ENCODE assay signal across 18 cellular contexts in the genomic region with DNA sequence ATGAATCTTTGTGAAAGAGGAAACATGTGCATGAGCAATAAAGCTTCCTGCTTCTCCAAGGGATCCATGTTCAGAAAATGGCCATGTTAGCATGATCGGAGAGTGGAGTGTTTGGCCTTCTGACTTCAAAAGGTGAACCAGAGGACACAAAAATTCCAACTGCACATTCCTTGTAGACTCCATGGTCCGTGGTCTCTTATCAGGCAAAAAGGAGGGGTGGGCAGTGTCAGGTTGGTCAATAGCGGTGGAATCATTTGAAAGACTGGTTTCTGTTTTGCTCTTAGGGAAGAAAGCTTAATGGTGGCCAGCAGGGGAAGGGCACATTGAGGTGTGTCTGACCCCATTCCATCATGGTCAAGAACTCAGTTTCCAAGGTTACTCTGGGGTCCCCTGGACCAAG.
DNase-seq lines count a peak whose midpoint lies in the region; ATAC-seq and TF ChIP-seq lines count a peak whose summit lies in the region.
"Had no signal": no experiment of that assay in that cellular context is flagged by ENCODE, and none has a peak within 500 bp of the region (broad histone marks: within the 10 kb centered on the region; RNA-seq: fewer than 3 reads in every experiment).

No MANE protein-coding gene starts in this region.

- TF ChIP-seq CTCF in mammary epithelial cell (conservative IDR thresholded peaks at IDR 0.05 in 1 of 2, IDR thresholded peaks at IDR 0.05 in 1 of 2; ENCODE audit: extremely low read depth in 1 of 2, insufficient read depth in 1 of 2, low read depth in 1 of 2, low read length in 2 of 2) (no peak), MCF 10A (IDR thresholded peaks at IDR 0.05; ENCODE audit: unreplicated experiment) (no peak), OCI-LY3 (IDR thresholded peaks at IDR 0.05; ENCODE audit: low read depth, low read length) (no peak), upper lobe of left lung (IDR thresholded peaks at IDR 0.05) (no peak)

- no peak for TF ChIP-seq POLR2A in upper lobe of left lung (IDR thresholded peaks at IDR 0.05)

- no peaks in the 10 kb centered on the region for H3K27me3 Mint-ChIP-seq in MCF 10A (ENCODE audit: insufficient read depth, unreplicated experiment)
- H3K27me3 Mint-ChIP-seq in stimulated activated naive CD8-positive, alpha-beta T cell treated with anti-CD3 and anti-CD28 coated beads, Interleukin-15, amount 100 ng/mL, for 72 hours = no peaks in the 10 kb centered on the region

- H3K36me3 ChIP-seq in mammary epithelial cell (ENCODE audit: insufficient read depth, low read length) (no peaks in the 10 kb centered on the region), OCI-LY3 (replicated peaks; ENCODE audit: low read depth, low read length) (no peaks in the 10 kb centered on the region), esophagus (ENCODE audit: control insufficient read depth in 2 of 2, insufficient read depth in 2 of 2, low read length in 1 of 2) (no peaks in the 10 kb centered on the region), upper lobe of left lung (no peaks in the 10 kb centered on the region)

- DNase-seq in mammary epithelial cell (no peak), MCF 10A (ENCODE audit: unreplicated experiment) (no peak), upper lobe of left lung (no peak), LoVo (ENCODE audit: low spot score) (no peak)
- no peak for DNase-seq in stimulated activated naive CD8-positive, alpha-beta T cell treated with anti-CD3 and anti-CD28 coated beads, Interleukin-15, amount 100 ng/mL, for 72 hours
- DNase-seq: 8988T, DMS79, Karpas-422, NCI-H146, NCI-H2081 treated with DMSO at 0.1 percent for 48 hours, NCI-H2227 treated with DMSO at 0.1 percent for 48 hours, NCI-H526, OCI-M1 had no signal

- H3K9ac ChIP-seq in mammary epithelial cell (ENCODE audit: insufficient read depth, low read length) (no peak overlapping the region), OCI-LY3 (ENCODE audit: low read length) (no peak overlapping the region)

- CTCF ChIA-PET in mammary epithelial cell (lab: Charles Lee; ENCODE audit: low non-redundant PET) = interaction anchor here (0.5 to 0.7 kb wide), 3 partner anchors 62 to 237 kb away, joined by 3 to 11 read pairs (median 3); a partner anchor contains a TSS
- CTCF ChIA-PET in MCF 10A (lab: Yijun Ruan, JAX) = interaction anchor here (0.6 to 8.1 kb wide), 42 partner anchors 10 to 1416 kb away, joined by 3 to 323 read pairs (median 5); a partner anchor contains a TSS

- H3K36me3 Mint-ChIP-seq in MCF 10A (ENCODE audit: insufficient read depth, unreplicated experiment) = no peaks in the 10 kb centered on the region

- H3K27me3 ChIP-seq in mammary epithelial cell (ENCODE audit: insufficient read depth, low read length) (no peaks in the 10 kb centered on the region), OCI-LY3 (ENCODE audit: low read depth, low read length) (no peaks in the 10 kb centered on the region), esophagus (ENCODE audit: control insufficient read depth in 1 of 2, insufficient read depth in 2 of 2, low read length in 2 of 2) (no peaks in the 10 kb centered on the region), upper lobe of left lung (no peaks in the 10 kb centered on the region)

- H2AFZ ChIP-seq in mammary epithelial cell (ENCODE audit: low read depth, low read length) (peak overlapping the region; percentile 15), OCI-LY3 (ENCODE audit: low read depth, low read length) (peak overlapping the region; percentile 9; the same call in 1 of the 2 replicates)

- intact Hi-C loops in mammary epithelial cell (cut with micrococcal nuclease) (no loop called here), MCF 10A (cut with micrococcal nuclease) (no loop called here)

- no peak overlapping the region for H3K27ac Mint-ChIP-seq in MCF 10A (ENCODE audit: low read depth, unreplicated experiment)
- no peak overlapping the region for H3K27ac Mint-ChIP-seq in stimulated activated naive CD8-positive, alpha-beta T cell treated with anti-CD3 and anti-CD28 coated beads, Interleukin-15, amount 100 ng/mL, for 72 hours

- peaks cover 7% of the 10 kb centered on the region for H3K4me1 Mint-ChIP-seq in MCF 10A (ENCODE audit: insufficient read depth, unreplicated experiment)
- no peaks in the 10 kb centered on the region for H3K4me1 Mint-ChIP-seq in stimulated activated naive CD8-positive, alpha-beta T cell treated with anti-CD3 and anti-CD28 coated beads, Interleukin-15, amount 100 ng/mL, for 72 hours

- dilution Hi-C loops in mammary epithelial cell (cut with HindIII; ENCODE audit: low sequenced_read_pairs) = no loop called here

- 93% methylated on average over 3 of the region's 3 CpGs for WGBS in mammary epithelial cell (ENCODE audit: low coverage, missing lambda C conversion rate)
- 78 to 79% methylated on average over 3 of the region's 3 CpGs for WGBS in esophagus, 2 donors
- 76 to 79% methylated on average over 3 of the region's 3 CpGs for WGBS in upper lobe of left lung, 2 donors

- H3K4me3 ChIP-seq in mammary epithelial cell (replicated peaks in 1 of 3; ENCODE audit: insufficient read depth in 1 of 3, low read depth in 2 of 3, low read length in 3 of 3) = no peak overlapping the region
- no peak overlapping the region for H3K4me3 ChIP-seq in OCI-LY3 (ENCODE audit: low read length)
- no peak overlapping the region for H3K4me3 ChIP-seq in esophagus (ENCODE audit: low read depth in 1 of 2, low read length in 2 of 2)
- no peak overlapping the region for H3K4me3 ChIP-seq in upper lobe of left lung

- H3K79me2 ChIP-seq in mammary epithelial cell (ENCODE audit: insufficient read depth, low read length) (no peaks in the 10 kb centered on the region), OCI-LY3 (ENCODE audit: low read length) (no peaks in the 10 kb centered on the region)

- peaks cover 13% of the 10 kb centered on the region for H3K4me1 ChIP-seq in mammary epithelial cell (ENCODE audit: insufficient read depth, low read length)
- peaks cover 24% of the 10 kb centered on the region for H3K4me1 ChIP-seq in OCI-LY3 (ENCODE audit: low read length)
- H3K4me1 ChIP-seq in esophagus (ENCODE audit: control insufficient read depth in 2 of 2, insufficient read depth in 2 of 2, low read length in 1 of 2) = peaks cover 0 to 4% of the 10 kb centered on the region in 2 donors
- peaks cover 0 to 4% (median 3%) of the 10 kb centered on the region in 4 donors for H3K4me1 ChIP-seq in upper lobe of left lung

- no peaks in the 10 kb centered on the region for H4K20me1 ChIP-seq in mammary epithelial cell (ENCODE audit: insufficient read depth, low read length)
- no peaks in the 10 kb centered on the region for H4K20me1 ChIP-seq in OCI-LY3 (ENCODE audit: insufficient read depth, low read length)

- no peak overlapping the region for H3K27ac ChIP-seq in mammary epithelial cell (ENCODE audit: insufficient read depth, low read depth, low read length)
- H3K27ac ChIP-seq in OCI-LY3 (ENCODE audit: low read length) = no peak overlapping the region
- H3K27ac ChIP-seq in esophagus (ENCODE audit: low read depth in 2 of 2, low read length in 1 of 2) = peak overlapping the region; percentile 50 to 62
- no peak overlapping the region for H3K27ac ChIP-seq in upper lobe of left lung
- H3K27ac ChIP-seq: C4-2B, RWPE1 had no signal

- H3K4me2 ChIP-seq in mammary epithelial cell (ENCODE audit: insufficient read depth, low read depth, low read length) (no peak overlapping the region), OCI-LY3 (ENCODE audit: low read length) (no peak overlapping the region)

- H3K9me3 Mint-ChIP-seq in MCF 10A (ENCODE audit: unreplicated experiment) = no peaks in the 10 kb centered on the region
- no peaks in the 10 kb centered on the region for H3K9me3 Mint-ChIP-seq in stimulated activated naive CD8-positive, alpha-beta T cell treated with anti-CD3 and anti-CD28 coated beads, Interleukin-15, amount 100 ng/mL, for 72 hours

- POLR2A ChIA-PET in MCF 10A (lab: Yijun Ruan, JAX) = interaction anchor here (0.6 to 1.9 kb wide), 6 partner anchors 11 to 312 kb away, joined by 3 to 6 read pairs (median 4); a partner anchor contains a TSS

- ATAC-seq in upper lobe of left lung (ENCODE audit: low FRiP score in 2 of 2) (peak; percentile 12 to 19), HG02678 (IDR thresholded peaks at IDR 0.05; ENCODE audit: unreplicated experiment) (no peak)
- no peak for ATAC-seq in stimulated activated naive CD8-positive, alpha-beta T cell treated with anti-CD3 and anti-CD28 coated beads, Interleukin-15, amount 100 ng/mL, for 72 hours

- TF ChIP-seq EP300 in upper lobe of left lung (IDR thresholded peaks at IDR 0.05) = no peak

- H3K9me3 ChIP-seq in mammary epithelial cell (replicated peaks; ENCODE audit: insufficient read depth, low read length) = no peaks in the 10 kb centered on the region
- H3K9me3 ChIP-seq in OCI-LY3 (ENCODE audit: insufficient read depth, low read length) = no peaks in the 10 kb centered on the region
- no peaks in the 10 kb centered on the region for H3K9me3 ChIP-seq in esophagus (ENCODE audit: control insufficient read depth in 2 of 2, insufficient read depth in 1 of 2, low read depth in 1 of 2, low read length in 1 of 2)
- no peaks in the 10 kb centered on the region for H3K9me3 ChIP-seq in upper lobe of left lung

- no peak overlapping the region for H3K4me3 Mint-ChIP-seq in MCF 10A (ENCODE audit: unreplicated experiment)
- H3K4me3 Mint-ChIP-seq in stimulated activated naive CD8-positive, alpha-beta T cell treated with anti-CD3 and anti-CD28 coated beads, Interleukin-15, amount 100 ng/mL, for 72 hours = no peak overlapping the region

- in situ Hi-C loops in mammary epithelial cell (cut with MboI; ENCODE audit: low sequenced_read_pairs in 2 of 2) = loop anchor here (5.0 to 25.0 kb wide), 2 partner anchors 146 to 236 kb away; a partner anchor contains a TSS

- BruUV-seq in mammary epithelial cell (replicated peaks; lab: Mats Ljungman, UMichigan) (no TSS peak), MCF 10A (replicated peaks; lab: Mats Ljungman, UMichigan) (no TSS peak)

Comparison
In these comparisons a context has a peak if more than half of its experiments do, and no peak if none do; other contexts are left out.
1. H3K27ac ChIP-seq: peak in esophagus (2 of 2); none in mammary epithelial cell (single experiment), OCI-LY3 (single experiment) and upper lobe of left lung (0 of 4).
2. ATAC-seq: peak in upper lobe of left lung (2 of 2); none in stimulated activated naive CD8-positive, alpha-beta T cell treated with anti-CD3 and anti-CD28 coated beads, Interleukin-15, amount 100 ng/mL, for 72 hours (single experiment) and HG02678 (single experiment).